ENCODE assay signal across 32 cellular contexts in the genomic region with DNA sequence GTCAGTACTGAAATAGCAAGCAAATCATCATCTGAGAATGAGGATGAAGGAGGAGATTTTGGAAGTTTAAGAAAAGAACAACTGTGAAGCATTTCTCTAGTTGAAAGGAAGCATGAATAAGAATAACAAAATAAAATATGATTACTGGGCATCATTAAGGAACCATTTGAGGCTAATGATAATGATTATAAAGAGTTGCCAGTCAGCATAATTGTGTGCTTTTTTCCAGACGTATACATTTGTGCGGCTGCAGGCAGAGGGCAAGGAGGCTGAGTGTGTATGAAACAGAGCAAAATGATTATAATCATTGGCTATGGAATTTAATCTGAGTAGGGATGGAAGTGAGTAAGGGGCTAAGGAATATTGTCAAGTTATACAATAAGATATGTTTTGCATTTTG.
DNase-seq lines count a peak whose midpoint lies in the region; ATAC-seq, FAIRE-seq and TF ChIP-seq lines count a peak whose summit lies in the region.
"Had no signal": no experiment of that assay in that cellular context is flagged by ENCODE, and none has a peak within 500 bp of the region (broad histone marks: within the 10 kb centered on the region; RNA-seq: fewer than 3 reads in every experiment).

No MANE protein-coding gene starts in this region.

- no peak overlapping the region for H4K8ac ChIP-seq in IMR-90 (ENCODE audit: low read depth in 2 of 2, low read length in 2 of 2)

- 98% methylated on average over 2 of the region's 2 CpGs for WGBS in HepG2 (ENCODE audit: low lambda C conversion rate)
- 100% methylated on average over 2 of the region's 2 CpGs for WGBS in right lobe of liver (ENCODE audit: insufficient coverage, low coverage, low lambda C conversion rate, missing lambda C conversion rate)
- 62% methylated on average over 2 of the region's 2 CpGs; no CpG with 5 or more reads in 1 of the 2 experiments for WGBS in IMR-90 (ENCODE audit: extremely low coverage in 2 of 2, insufficient read length in 1 of 2), 2 experiments
- 0% methylated on average over 2 of the region's 2 CpGs for WGBS in K562 (ENCODE audit: insufficient coverage, low coverage, missing lambda C conversion rate)

- intact Hi-C loops in HepG2 (cut with micrococcal nuclease; ENCODE audit: unreplicated experiment) = no loop called here
- intact Hi-C loops in right lobe of liver (cut with DNase I) = no loop called here
- intact Hi-C loops in IMR-90 (cut with micrococcal nuclease) = no loop called here
- intact Hi-C loops in K562 (cut with micrococcal nuclease) = no loop called here

- H2BK120ac ChIP-seq in IMR-90 (ENCODE audit: low read depth, low read length) = no peak overlapping the region

- peaks cover 16% of the 10 kb centered on the region for H3K4me1 ChIP-seq in HepG2 (ENCODE audit: insufficient read depth, low read length)
- H3K4me1 ChIP-seq in right lobe of liver = no peaks in the 10 kb centered on the region
- H3K4me1 ChIP-seq in IMR-90 (ENCODE audit: control insufficient read depth, insufficient read depth, low read length) = no peaks in the 10 kb centered on the region
- no peaks in the 10 kb centered on the region for H3K4me1 ChIP-seq in K562 (replicated peaks in 1 of 2; ENCODE audit: control insufficient read depth in 2 of 2, insufficient read depth in 2 of 2, low read length in 2 of 2)
- H3K4me1 ChIP-seq: A549; BE2C; BLaER1; BLaER1 treated with 17β-estradiol and CSF1 and Interleukin-3, amounts not matched to agents 10 nM and 100 nM; Caco-2 had no signal

- no peak for TF ChIP-seq RAD21 in HepG2 (CRISPR knock-in tag; IDR thresholded peaks at IDR 0.05)
- TF ChIP-seq RAD21 in IMR-90 (IDR thresholded peaks at IDR 0.05; ENCODE audit: low read length) = no peak
- no peak for TF ChIP-seq RAD21 in K562 (CRISPR knock-in tag; conservative IDR thresholded peaks at IDR 0.05 in 1 of 2, IDR thresholded peaks at IDR 0.05 in 1 of 2)

- POLR2A ChIA-PET in HepG2 (lab: Yijun Ruan, JAX) (no interaction called here), IMR-90 (lab: Charles Lee; ENCODE audit: unreplicated experiment) (no interaction called here), K562 (lab: Yijun Ruan, JAX) (no interaction called here)

- H4K5ac ChIP-seq in IMR-90 (ENCODE audit: low read depth, low read length) = no peak overlapping the region

- H2BK15ac ChIP-seq in IMR-90 (ENCODE audit: low read depth, low read length) = no peak overlapping the region

- no peak overlapping the region for H3K4me2 ChIP-seq in HepG2 (ENCODE audit: low read depth, low read length)
- H3K4me2 ChIP-seq in IMR-90 (ENCODE audit: low read depth, low read length) = no peak overlapping the region
- H3K4me2 ChIP-seq in K562 (ENCODE audit: insufficient read depth, low read length) = no peak overlapping the region
- H3K4me2 ChIP-seq: A549; BLaER1; BLaER1 treated with 17β-estradiol and CSF1 and Interleukin-3, amounts not matched to agents 10 nM and 100 nM had no signal

- peaks cover 11% of the 10 kb centered on the region; the same call in 1 of the 2 replicates for H3K9me3 ChIP-seq in HepG2 (ENCODE audit: low read length)
- H3K9me3 ChIP-seq in right lobe of liver = no peaks in the 10 kb centered on the region
- no peaks in the 10 kb centered on the region for H3K9me3 ChIP-seq in IMR-90 (ENCODE audit: control insufficient read depth, insufficient read depth, low read length)
- H3K9me3 ChIP-seq in K562 (replicated peaks; ENCODE audit: control insufficient read depth, insufficient read depth, low read depth, low read length) = no peaks in the 10 kb centered on the region
- H3K9me3 ChIP-seq: A549, BE2C, BLaER1, Caco-2 had no signal

- H3K56ac ChIP-seq in IMR-90 (ENCODE audit: extremely low read depth, insufficient read depth, low read length) = no peak overlapping the region

- H2AFZ ChIP-seq in HepG2 (ENCODE audit: low read length) (no peak overlapping the region), IMR-90 (replicated peaks; ENCODE audit: low read length, poor library complexity) (no peak overlapping the region), K562 (ENCODE audit: low read depth, low read length) (no peak overlapping the region)

- H3K36me3 ChIP-seq in HepG2 (replicated peaks in 1 of 2; ENCODE audit: control insufficient read depth in 1 of 2, insufficient read depth in 2 of 2, low read length in 2 of 2) = no peaks in the 10 kb centered on the region
- no peaks in the 10 kb centered on the region for H3K36me3 ChIP-seq in right lobe of liver
- H3K36me3 ChIP-seq in IMR-90 (ENCODE audit: control insufficient read depth, insufficient read depth, low read length) = no peaks in the 10 kb centered on the region
- H3K36me3 ChIP-seq in K562 (ENCODE audit: control insufficient read depth, insufficient read depth, low read length) = no peaks in the 10 kb centered on the region
- H3K36me3 ChIP-seq in H7 (replicated peaks; ENCODE audit: control insufficient read depth, insufficient read depth, low read length) = no peaks in the 10 kb centered on the region
- H3K36me3 ChIP-seq: BE2C; BLaER1; BLaER1 treated with 17β-estradiol and CSF1 and Interleukin-3, amounts not matched to agents 10 nM and 100 nM had no signal

- TF ChIP-seq EP300 in HepG2 (IDR thresholded peaks at IDR 0.05; ENCODE audit: low read depth in 2 of 2, low read length in 2 of 2) (no peak), HepG2 (CRISPR knock-in tag; IDR thresholded peaks at IDR 0.05; ENCODE audit: borderline replicate concordance) (no peak), K562 (IDR thresholded peaks at IDR 0.05; ENCODE audit: low read length) (no peak)

- H2AK9ac ChIP-seq in IMR-90 (replicated peaks; ENCODE audit: low read depth, low read length, poor library complexity) = no peak overlapping the region

- no peak overlapping the region for H3K27ac ChIP-seq in HepG2 (ENCODE audit: extremely low read length, insufficient read depth, low read length)
- H3K27ac ChIP-seq in right lobe of liver = no peak overlapping the region
- no peak overlapping the region for H3K27ac ChIP-seq in IMR-90 (ENCODE audit: insufficient read depth, low read length)
- no peak overlapping the region for H3K27ac ChIP-seq in K562 (ENCODE audit: extremely low read depth, low read depth, low read length)
- H3K27ac ChIP-seq: 22Rv1; A549; BLaER1; BLaER1 treated with 17β-estradiol and CSF1 and Interleukin-3, amounts not matched to agents 10 nM and 100 nM; C4-2B had no signal

- FAIRE-seq in HepG2 (lab: Jason Lieb, UNC) (no peak), K562 (lab: Jason Lieb, UNC) (no peak)
- FAIRE-seq: A549, D721Med had no signal

- ATAC-seq in HepG2 (no peak), right lobe of liver (no peak), IMR-90 (ENCODE audit: low read depth) (no peak), K562 (no peak)
- ATAC-seq: A549; CD8-positive, alpha-beta T cell had no signal

- no peak overlapping the region for H2BK5ac ChIP-seq in IMR-90 (ENCODE audit: low read depth, low read length, poor library complexity, severe bottlenecking)

- H4K20me1 ChIP-seq in HepG2 (ENCODE audit: insufficient read depth, low read length) (no peaks in the 10 kb centered on the region), IMR-90 (ENCODE audit: insufficient read depth, low read length) (no peaks in the 10 kb centered on the region), K562 (replicated peaks; ENCODE audit: control insufficient read depth, insufficient read depth, low read length) (no peaks in the 10 kb centered on the region)
- H4K20me1 ChIP-seq: BLaER1; BLaER1 treated with 17β-estradiol and CSF1 and Interleukin-3, amounts not matched to agents 10 nM and 100 nM had no signal

- H3K14ac ChIP-seq in IMR-90 (replicated peaks; ENCODE audit: low read depth, low read length) = no peak overlapping the region

- H3K79me1 ChIP-seq in IMR-90 (ENCODE audit: low read depth in 1 of 2, low read length in 2 of 2) = no peaks in the 10 kb centered on the region

- H2AK5ac ChIP-seq in IMR-90 (ENCODE audit: low read depth, low read length) = no peak overlapping the region

- no peak overlapping the region for H3K23ac ChIP-seq in IMR-90 (ENCODE audit: low read depth, low read length)

- no peak overlapping the region for H2BK20ac ChIP-seq in IMR-90 (ENCODE audit: low read depth, low read length)

- no peak overlapping the region for H3K4ac ChIP-seq in IMR-90 (ENCODE audit: low read depth, low read length)

- H3K4me3 ChIP-seq in HepG2 (replicated peaks in 1 of 3; ENCODE audit: insufficient read depth in 1 of 3, low read depth in 2 of 3, low read length in 3 of 3) = no peak overlapping the region
- H3K4me3 ChIP-seq in right lobe of liver = no peak overlapping the region
- H3K4me3 ChIP-seq in IMR-90 (ENCODE audit: insufficient read depth, low read depth, low read length) = no peak overlapping the region
- H3K4me3 ChIP-seq in K562 = no peak overlapping the region
- H3K4me3 ChIP-seq in H7 (ENCODE audit: insufficient read depth, low read depth, low read length) = no peak overlapping the region
- H3K4me3 ChIP-seq: A549; BLaER1; BLaER1 treated with 17β-estradiol and CSF1 and Interleukin-3, amounts not matched to agents 10 nM and 100 nM had no signal

- no peak overlapping the region for H3K18ac ChIP-seq in IMR-90 (ENCODE audit: low read depth, low read length)

- BruUV-seq in HepG2 (replicated peaks; lab: Mats Ljungman, UMichigan) (no TSS peak), IMR-90 (replicated peaks; lab: Mats Ljungman, UMichigan) (no TSS peak), K562 (replicated peaks; lab: Mats Ljungman, UMichigan) (no TSS peak)

- in situ Hi-C loops in HepG2 (cut with HindIII; ENCODE audit: extremely low pct_ligation_motif_present, low pct_unique_long_range_greater_than_20kb) (no loop called here), IMR-90 (cut with MboI; ENCODE audit: low sequenced_read_pairs) (no loop called here), K562 (cut with MboI) (no loop called here)

- H3K9ac ChIP-seq in HepG2 (ENCODE audit: insufficient read depth, low read depth, low read length) (no peak overlapping the region), IMR-90 (ENCODE audit: low read depth, low read length) (no peak overlapping the region), K562 (ENCODE audit: insufficient read depth in 1 of 2, low read depth in 2 of 2, low read length in 2 of 2) (no peak overlapping the region)
- H3K9ac ChIP-seq: BLaER1; BLaER1 treated with 17β-estradiol and CSF1 and Interleukin-3, amounts not matched to agents 10 nM and 100 nM had no signal

- CTCF ChIA-PET in HepG2 (lab: Yijun Ruan, JAX; ENCODE audit: low intra/inter-chr PET ratio, low total read pairs) (no interaction called here), IMR-90 (lab: Yijun Ruan, JAX) (no interaction called here), K562 (lab: Yijun Ruan, JAX; ENCODE audit: low intra/inter-chr PET ratio) (no interaction called here)

- no peak overlapping the region for H4K91ac ChIP-seq in IMR-90 (ENCODE audit: insufficient read depth, low read depth, low read length)

- no peaks in the 10 kb centered on the region for H3K79me2 ChIP-seq in HepG2 (ENCODE audit: insufficient read depth, low read length)
- H3K79me2 ChIP-seq in K562 (ENCODE audit: control insufficient read depth, insufficient read depth, low read length) = no peaks in the 10 kb centered on the region

- dilution Hi-C loops in IMR-90 (cut with HindIII; ENCODE audit: low sequenced_read_pairs, unreplicated experiment) = no loop called here

- H3K9me1 ChIP-seq in IMR-90 (ENCODE audit: insufficient read depth, low read length) = no peaks in the 10 kb centered on the region
- no peaks in the 10 kb centered on the region for H3K9me1 ChIP-seq in K562 (ENCODE audit: control insufficient read depth, insufficient read depth, low read length)

- no peak for TF ChIP-seq POLR2A in HepG2 (IDR thresholded peaks at IDR 0.05; ENCODE audit: insufficient read depth in 1 of 2, low read depth in 2 of 2, low read length in 2 of 2)
- no peak for TF ChIP-seq POLR2A in right lobe of liver (IDR thresholded peaks at IDR 0.05)
- TF ChIP-seq POLR2A in IMR-90 (IDR thresholded peaks at IDR 0.05; ENCODE audit: low read depth, low read length) = no peak
- no peak for TF ChIP-seq POLR2A in K562 (conservative IDR thresholded peaks at IDR 0.05)

- no peak for DNase-seq in HepG2 (ENCODE audit: low spot score)
- no peak for DNase-seq in right lobe of liver
- DNase-seq in IMR-90 = no peak
- DNase-seq in K562 (ENCODE audit: extremely low read depth in 1 of 4, low spot score in 3 of 4) = no peak
- DNase-seq in H7 = no peak
- no peak for DNase-seq in SHP77 treated with DMSO at 0.1 percent for 48 hours (lab: John Stamatoyannopoulos, UW)
- DNase-seq: 8988T; ACHN; AML-193; BE2C; C1 segment of cervical spinal cord; Caco-2; Calu3; CD4-positive, alpha-beta memory T cell; CD4-positive, alpha-beta T cell; CD4-positive, CD25-positive, alpha-beta regulatory T cell; CD8-positive, alpha-beta memory T cell; CD8-positive, alpha-beta T cell; COR-L47; DMS 273 treated with DMSO at 0.1 percent for 48 hours; DMS153; DMS53; DMS79; DMS79 treated with DMSO at 0.1 percent for 48 hours; DND-41; EL had no signal

- TF ChIP-seq CTCF in HepG2 (CRISPR knock-in tag; IDR thresholded peaks at IDR 0.05) = no peak
- no peak for TF ChIP-seq CTCF in right lobe of liver (IDR thresholded peaks at IDR 0.05)
- no peak for TF ChIP-seq CTCF in IMR-90 (conservative IDR thresholded peaks at IDR 0.05; ENCODE audit: low read depth, low read length)
- no peak for TF ChIP-seq CTCF in K562 (IDR thresholded peaks at IDR 0.05 in 2 of 3, conservative IDR thresholded peaks at IDR 0.05 in 1 of 3; ENCODE audit: insufficient read depth in 2 of 3, low read depth in 1 of 3, low read length in 3 of 3)

- H3K27me3 ChIP-seq in HepG2 (ENCODE audit: control insufficient read depth in 1 of 2, insufficient read depth in 2 of 2, low read length in 2 of 2) = no peaks in the 10 kb centered on the region
- no peaks in the 10 kb centered on the region for H3K27me3 ChIP-seq in right lobe of liver
- H3K27me3 ChIP-seq in IMR-90 (ENCODE audit: control insufficient read depth, insufficient read depth, low read length) = no peaks in the 10 kb centered on the region
- H3K27me3 ChIP-seq in K562 (ENCODE audit: control insufficient read depth in 2 of 2, insufficient read depth in 2 of 2, low read length in 2 of 2) = no peaks in the 10 kb centered on the region
- peaks cover 31% of the 10 kb centered on the region for H3K27me3 ChIP-seq in H7 (ENCODE audit: control insufficient read depth, insufficient read depth, low read length)
- H3K27me3 ChIP-seq: BE2C; BLaER1; BLaER1 treated with 17β-estradiol and CSF1 and Interleukin-3, amounts not matched to agents 10 nM and 100 nM had no signal

Comparison
In these comparisons a context has a peak if more than half of its experiments do, and no peak if none do; other contexts are left out.
1. Of the 241 proteins assayed by ChIP-seq in both HepG2 and K562: peak only in HepG2: MAFF and MAFK; only in K562: none; in both: none; in neither: 239.